ENCODE assay signal across 17 cellular contexts in genomic region chr10:116127296-116127695, GRCh38.
DNase-seq lines count a peak whose midpoint lies in the region; ATAC-seq and TF ChIP-seq lines count a peak whose summit lies in the region.
"Had no signal": no experiment of that assay in that cellular context is flagged by ENCODE, and none has a peak within 500 bp of the region (broad histone marks: within the 10 kb centered on the region; RNA-seq: fewer than 3 reads in every experiment).

No MANE protein-coding gene starts in this region.

- H3K27ac ChIP-seq in prostate gland, result no peak overlapping the region

- WGBS in prostate gland, result 55% methylated on average over 5 of the region's 5 CpGs

- no peaks in the 10 kb centered on the region for H3K4me1 ChIP-seq in prostate gland (replicated peaks)
- H3K4me1 ChIP-seq: BE2C, Caco-2 had no signal

- TF ChIP-seq POLR2A in prostate gland (IDR thresholded peaks at IDR 0.05), result no peak

- TF ChIP-seq CTCF in LNCaP clone FGC (IDR thresholded peaks at IDR 0.05; ENCODE audit: control insufficient read depth, extremely low read depth, insufficient read depth) (no peak), prostate gland (IDR thresholded peaks at IDR 0.05) (no peak)

- ATAC-seq in GM21737 (IDR thresholded peaks at IDR 0.05; ENCODE audit: unreplicated experiment), result no peak

- H3K4me3 ChIP-seq in LNCaP clone FGC (ENCODE audit: low read depth, low read length) (no peak overlapping the region), prostate gland (no peak overlapping the region)

- H3K27me3 ChIP-seq in prostate gland (replicated peaks; ENCODE audit: insufficient read depth), result no peaks in the 10 kb centered on the region
- H3K27me3 ChIP-seq: BE2C had no signal

- H3K36me3 ChIP-seq in prostate gland, result no peaks in the 10 kb centered on the region
- H3K36me3 ChIP-seq: BE2C had no signal

- H3K9me3 ChIP-seq in prostate gland, result no peaks in the 10 kb centered on the region
- H3K9me3 ChIP-seq: BE2C had no signal

- DNase-seq in LNCaP clone FGC (ENCODE audit: low read depth) (peak; percentile 39), SW480 (ENCODE audit: low spot score) (peak; percentile 2), iris pigment epithelial cell (ENCODE audit: low read depth) (peak; percentile 15), prostate gland (ENCODE audit: low spot score) (peak; percentile 54), NCI-H2029 (lab: John Stamatoyannopoulos, UW) (no peak), HCEC 1CT (no peak)
- DNase-seq: ACHN; BE2C; C1 segment of cervical spinal cord; Caco-2; CD4-positive, CD25-positive, alpha-beta regulatory T cell; CD8-positive, alpha-beta memory T cell; DMS79; GDM1; GOT3; H7 had no signal

- intact Hi-C loops in prostate gland (cut with DNase I), result no loop called here

Comparison
In these comparisons a context has a peak if more than half of its experiments do, and no peak if none do; other contexts are left out.
1. DNase-seq: peak in LNCaP clone FGC (single experiment), SW480 (single experiment), iris pigment epithelial cell (single experiment) and prostate gland (single experiment); none in NCI-H2029 (single experiment) and HCEC 1CT (single experiment).